Comparison of ENCODE assay signal across 19 cellular contexts in genomic region chr20:59663513-59663890, GRCh38. TPM values are rescaled to one million over a fixed set of nuclear protein-coding genes. Genes with fewer than 3 reads are reported as not detected.
"Had no signal": no experiment of that assay in that cellular context is flagged by ENCODE, and none has a peak within 500 bp of the region (broad histone marks: within the 10 kb centered on the region; RNA-seq: fewer than 3 reads in every experiment).

No MANE protein-coding gene starts in this region.

- DNase-seq: esophagus squamous epithelium; foreskin fibroblast; glutamatergic neuron; immature natural killer cell; kidney; left cardiac atrium; left ventricle myocardium superior; mesendoderm; naive thymus-derived CD4-positive, alpha-beta T cell; nephron progenitor cell; psoas muscle; retina; stimulated activated CD4-positive, alpha-beta T cell treated with anti-CD3 and anti-CD28 coated beads, Interleukin-2, amount 100 ng/mL, for 24 hours; stimulated activated CD4-positive, alpha-beta T cell treated with anti-CD3 and anti-CD28 coated beads, Interleukin-4, amount 100 ng/mL, for 4 hours; stimulated activated naive CD4-positive, alpha-beta T cell; trophoblast cell had no signal

- ATAC-seq: gastroesophageal sphincter; left cardiac atrium; left ventricle myocardium superior; naive thymus-derived CD4-positive, alpha-beta T cell; psoas muscle; sciatic nerve had no signal

- H3K27ac ChIP-seq: esophagus squamous epithelium, gastroesophageal sphincter, psoas muscle, stomach had no signal

- H3K4me1 Mint-ChIP-seq: immature natural killer cell; naive thymus-derived CD4-positive, alpha-beta T cell; nephron progenitor cell had no signal

- H3K27ac Mint-ChIP-seq: immature natural killer cell; naive thymus-derived CD4-positive, alpha-beta T cell; nephron progenitor cell had no signal

- H3K4me3 Mint-ChIP-seq: immature natural killer cell; naive thymus-derived CD4-positive, alpha-beta T cell; nephron progenitor cell had no signal

RNA-seq across cellular contexts. Expression of gene PHACTR3, which starts 59.2 kb away (rescaled TPM):
- total RNA-seq: sciatic nerve had no signal
